7 cellular contexts compared by ENCODE assay signal in the genomic region with DNA sequence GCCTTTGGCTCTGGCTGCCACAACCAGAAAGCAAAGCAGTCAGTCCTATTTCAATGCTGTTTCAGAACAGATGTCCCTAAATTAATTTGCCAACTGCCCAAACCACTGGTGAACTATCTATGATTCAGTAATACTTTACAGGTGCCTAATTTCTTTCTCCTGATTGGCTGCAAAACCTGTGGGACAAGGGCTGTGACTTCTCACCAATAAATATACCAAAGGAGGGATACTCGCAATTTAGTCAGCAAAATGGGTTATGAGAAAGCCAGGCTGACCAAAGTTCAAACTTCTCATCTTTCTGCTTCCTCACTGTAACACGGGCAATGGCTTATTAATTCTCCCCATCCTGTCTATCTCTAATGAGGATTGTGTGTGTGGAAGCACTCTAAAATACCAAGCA. TPM values are rescaled to one million over a fixed set of nuclear protein-coding genes. Genes with fewer than 3 reads are reported as not detected.
"Had no signal": no experiment of that assay in that cellular context is flagged by ENCODE, and none has a peak within 500 bp of the region (broad histone marks: within the 10 kb centered on the region; RNA-seq: fewer than 3 reads in every experiment).

No MANE protein-coding gene starts in this region.

- H3K27me3 ChIP-seq: tibial artery had no signal

- H3K4me3 ChIP-seq: mucosa of descending colon, tibial artery had no signal

- H3K9me3 ChIP-seq: mucosa of descending colon, tibial artery had no signal

- H3K27ac ChIP-seq: WERI-Rb-1 had no signal

RNA-seq across cellular contexts. Expression of gene SFN, which starts 14.4 kb away (rescaled TPM):
- total RNA-seq: lung microvascular endothelial cell had no signal
- polyA plus RNA-seq: naive thymus-derived CD8-positive, alpha-beta T cell had no signal

RNA-seq across cellular contexts. Expression of gene NR0B2, which starts 36.4 kb away (rescaled TPM):
- total RNA-seq: activated CD4-positive, alpha-beta T cell treated with anti-CD3 and anti-CD28 coated beads for 36 hours; activated CD8-positive, alpha-beta T cell treated with anti-CD3 and anti-CD28 coated beads for 36 hours; lung microvascular endothelial cell; naive thymus-derived CD8-positive, alpha-beta T cell had no signal
